In genomic region chr4:101010987-101011386, GRCh38 we compare ENCODE assay signal across 1 cellular context.
TF ChIP-seq lines count a peak whose summit lies in the region.

No MANE protein-coding gene starts in this region.

TF ChIP-seq in HCT116, 20 proteins besides CTCF, POLR2A, EP300 and RAD21 (continued from another document):
- no peak for TF ChIP-seq REST (IDR thresholded peaks at IDR 0.05; ENCODE audit: low read depth)
TF ChIP-seq in HCT116: peak in this region for 0.
